ENCODE assay signal across 10 cellular contexts in genomic region chr7:76570324-76570775, GRCh38. TPM values are rescaled to one million over a fixed set of nuclear protein-coding genes. Genes with fewer than 3 reads are reported as not detected.
DNase-seq lines count a peak whose midpoint lies in the region; ATAC-seq, FAIRE-seq and TF ChIP-seq lines count a peak whose summit lies in the region.
"Not testable (repeated sequence)": the region's sequence is repeated elsewhere in the genome, so short reads cannot be mapped to it uniquely, and the experiment has no call there.
"Had no signal": no experiment of that assay in that cellular context is flagged by ENCODE, and none has a peak within 500 bp of the region (broad histone marks: within the 10 kb centered on the region; RNA-seq: fewer than 3 reads in every experiment).

No MANE protein-coding gene starts in this region.

- TF ChIP-seq RAD21 in SK-N-SH (IDR thresholded peaks at IDR 0.05; ENCODE audit: low read length), result not testable (repeated sequence)

- not testable (repeated sequence) for H2AFZ ChIP-seq in SK-N-SH (ENCODE audit: low read depth)

- intact Hi-C loops in MCF 10A (cut with micrococcal nuclease); mucosa of descending colon (cut with DNase I, micrococcal nuclease); upper lobe of right lung (cut with DNase I): not testable (repeated sequence)

- H3K9me2 ChIP-seq in SK-N-SH, result not testable (repeated sequence)

- H3K4me1 ChIP-seq in SK-N-SH (ENCODE audit: control insufficient read depth in 1 of 2, insufficient read depth in 2 of 2, low read depth in 1 of 2, low read length in 1 of 2) (peaks cover 0 to 13% of the 10 kb centered on the region in 2 experiments; a peak in 2 of 4 replicates), mucosa of descending colon (ENCODE audit: low read depth) (peaks cover 15% of the 10 kb centered on the region)
- not testable (repeated sequence) for H3K4me1 ChIP-seq in upper lobe of right lung

- peak; percentile 97 for ATAC-seq in mucosa of descending colon
- peak; percentile 30 for ATAC-seq in upper lobe of right lung

- 65% methylated on average over 4 of the region's 4 CpGs for WGBS in SK-N-SH (ENCODE audit: low lambda C conversion rate)

- peak; percentile 50 for DNase-seq in Ammon's horn (ENCODE audit: low spot score)
- not testable (repeated sequence) for DNase-seq in H54 (ENCODE audit: insufficient read length, low spot score); SK-N-SH; upper lobe of right lung
- peak; percentile 38 for DNase-seq in NCI-H226
- DNase-seq in MCF 10A (ENCODE audit: unreplicated experiment), result peak; percentile 47
- DNase-seq in fibroblast of the aortic adventitia (ENCODE audit: low read depth), result peak; percentile 13
- DNase-seq in mucosa of descending colon, result peak; percentile 46 to 64 (median 51)

- peaks cover 13% of the 10 kb centered on the region for H3K36me3 Mint-ChIP-seq in MCF 10A (ENCODE audit: insufficient read depth, unreplicated experiment)

- TF ChIP-seq POLR2A in H54 (IDR thresholded peaks at IDR 0.05; ENCODE audit: low read depth, low read length), result not testable (repeated sequence)

- not testable (repeated sequence) for H3K9me3 Mint-ChIP-seq in MCF 10A (ENCODE audit: unreplicated experiment)

- not testable (repeated sequence) for H3K27me3 Mint-ChIP-seq in MCF 10A (ENCODE audit: insufficient read depth, unreplicated experiment)

- not testable (repeated sequence) for H3K9ac ChIP-seq in SK-N-SH

- H3K4me2 ChIP-seq in SK-N-SH, result not testable (repeated sequence)

- not testable (repeated sequence) for H3K27me3 ChIP-seq in SK-N-SH (ENCODE audit: insufficient read depth); upper lobe of right lung

- FAIRE-seq in H54 (lab: Jason Lieb, UNC), result peak; percentile 100

- peak overlapping the region in 1 of 2 experiments; percentile 21; a peak in 1 of 4 replicates for H3K27ac ChIP-seq in SK-N-SH (ENCODE audit: low read depth in 2 of 2, low read length in 1 of 2)
- not testable (repeated sequence) for H3K27ac ChIP-seq in upper lobe of right lung

- CTCF ChIA-PET in SK-N-SH (lab: Yijun Ruan, JAX), result not testable (repeated sequence)
- CTCF ChIA-PET in MCF 10A (lab: Yijun Ruan, JAX), result interaction anchor here (0.6 kb wide), 1 partner anchor 129 kb away, joined by 3 read pairs; no protein-coding TSS in a partner anchor

- H3K79me2 ChIP-seq in SK-N-SH (ENCODE audit: insufficient read depth), result peaks cover 71% of the 10 kb centered on the region

- not testable (repeated sequence) for TF ChIP-seq CTCF in SK-N-SH (IDR thresholded peaks at IDR 0.05); MCF 10A (IDR thresholded peaks at IDR 0.05; ENCODE audit: unreplicated experiment); fibroblast of the aortic adventitia (IDR thresholded peaks at IDR 0.05; ENCODE audit: insufficient read depth, low read length); mucosa of descending colon (IDR thresholded peaks at IDR 0.05); upper lobe of right lung (IDR thresholded peaks at IDR 0.05)

- peaks cover 0 to 15% of the 10 kb centered on the region in 2 experiments for H3K36me3 ChIP-seq in SK-N-SH (replicated peaks in 1 of 2; ENCODE audit: control insufficient read depth in 1 of 2, insufficient read depth in 2 of 2, low read length in 1 of 2)
- not testable (repeated sequence) for H3K36me3 ChIP-seq in mucosa of descending colon (ENCODE audit: low read depth); upper lobe of right lung

- not testable (repeated sequence) for H3K4me3 ChIP-seq in SK-N-SH (ENCODE audit: low read depth in 2 of 2, low read length in 1 of 2); fibroblast of the aortic adventitia (ENCODE audit: low read depth, low read length); mucosa of descending colon; upper lobe of right lung

- H3K4me3 Mint-ChIP-seq in MCF 10A (ENCODE audit: unreplicated experiment), result not testable (repeated sequence)

- H3K9me3 ChIP-seq in SK-N-SH, mucosa of descending colon, upper lobe of right lung: not testable (repeated sequence)

- peaks cover 15% of the 10 kb centered on the region for H3F3A ChIP-seq in SK-N-SH (replicated peaks; ENCODE audit: insufficient read depth)

- POLR2A ChIA-PET in SK-N-SH (lab: Yijun Ruan, JAX); MCF 10A (lab: Yijun Ruan, JAX): not testable (repeated sequence)

- H3K27ac Mint-ChIP-seq in MCF 10A (ENCODE audit: low read depth, unreplicated experiment), result peak overlapping the region; percentile 73

- peaks cover 36% of the 10 kb centered on the region for H3K4me1 Mint-ChIP-seq in MCF 10A (ENCODE audit: insufficient read depth, unreplicated experiment)

- TF ChIP-seq EP300 in SK-N-SH (IDR thresholded peaks at IDR 0.05; ENCODE audit: borderline replicate concordance in 1 of 2, low read depth in 1 of 2, low read length in 1 of 2), result not testable (repeated sequence)

- not testable (repeated sequence) for BruUV-seq in MCF 10A (replicated peaks; lab: Mats Ljungman, UMichigan)

- H4K20me1 ChIP-seq in SK-N-SH (ENCODE audit: insufficient read depth), result peaks cover 15% of the 10 kb centered on the region; the same call in 1 of the 2 replicates

TF ChIP-seq in SK-N-SH, 30 proteins besides CTCF, POLR2A, EP300 and RAD21:
- TF ChIP-seq PBX3 (IDR thresholded peaks at IDR 0.05), result 0 out of 2 replicates have a peak, but pooled peaks have one; percentile 6

RNA-seq across cellular contexts. Expression of gene SPDYE16, which starts 27.3 kb away (rescaled TPM):
- polyA plus RNA-seq in SK-N-SH (2012; rRNA removed), result 0.10 TPM in 1 of 2 replicates, not detected in the other
- polyA plus RNA-seq in SK-N-SH (2012; cell fraction: cytosol; rRNA removed), result 0.03 and 0.05 TPM in 2 replicates
- 0.20 and 0.39 TPM in 2 replicates for polyA plus RNA-seq in SK-N-SH (2012; cell fraction: nucleus; rRNA removed)
- total RNA-seq in MCF 10A (2022), result 0.29 TPM in 1 of 2 replicates, not detected in the other
- total RNA-seq in fibroblast of the aortic adventitia (ENCODE audit: low replicate concordance), result 0.09 and 0.33 TPM in 2 replicates
- under 1 TPM in 2 of 3 donors, not detected in 1; 0.20 to 0.51 TPM for total RNA-seq in mucosa of descending colon
- 0.90 TPM for total RNA-seq in upper lobe of right lung
- total RNA-seq: G401, WTC11 had no signal

RNA-seq across cellular contexts. Expression of gene POMZP3, which starts 56.7 kb away (rescaled TPM):
- polyA plus RNA-seq in SK-N-SH (2012; rRNA removed), result 10.3 and 11.7 TPM in 2 replicates
- 9.6 and 9.7 TPM in 2 replicates for polyA plus RNA-seq in SK-N-SH (2012; cell fraction: cytosol; rRNA removed)
- polyA plus RNA-seq in SK-N-SH (2012; cell fraction: nucleus; rRNA removed), result 7.1 and 9.0 TPM in 2 replicates
- total RNA-seq in MCF 10A (2022) (8.9 and 10.6 TPM in 2 replicates), fibroblast of the aortic adventitia (ENCODE audit: low replicate concordance) (7.7 and 9.6 TPM in 2 replicates), mucosa of descending colon (10 to 100 TPM; 10.9 to 17.4 (median 17.3) TPM), upper lobe of right lung (12.0 TPM)
- total RNA-seq: G401 had no signal

RNA-seq across cellular contexts. Expression of gene UPK3B, which starts 60.0 kb away (rescaled TPM):
- 0.11 TPM in 1 of 2 replicates, not detected in the other for polyA plus RNA-seq in SK-N-SH (2012; rRNA removed)
- polyA plus RNA-seq in SK-N-SH (2012; cell fraction: cytosol; rRNA removed), result 0.01 TPM in 1 of 2 replicates, not detected in the other
- 0.68 and 0.92 TPM in 2 replicates for polyA plus RNA-seq in SK-N-SH (2012; cell fraction: nucleus; rRNA removed)
- total RNA-seq in MCF 10A (2022) (1.0 and 1.1 TPM in 2 replicates), fibroblast of the aortic adventitia (ENCODE audit: low replicate concordance) (0.16 and 0.18 TPM in 2 replicates), mucosa of descending colon (1 to 10 TPM; 2.2 to 4.3 (median 3.6) TPM), upper lobe of right lung (25.2 TPM)
